In genomic region chr19:35295792-35296462, GRCh38 we compare ENCODE assay signal across 2 cellular contexts.
TF ChIP-seq lines count a peak whose summit lies in the region.

No MANE protein-coding gene starts in this region.

TF ChIP-seq in WTC11, 78 proteins besides CTCF, POLR2A, EP300 and RAD21:
- TF ChIP-seq, protein P1, sequence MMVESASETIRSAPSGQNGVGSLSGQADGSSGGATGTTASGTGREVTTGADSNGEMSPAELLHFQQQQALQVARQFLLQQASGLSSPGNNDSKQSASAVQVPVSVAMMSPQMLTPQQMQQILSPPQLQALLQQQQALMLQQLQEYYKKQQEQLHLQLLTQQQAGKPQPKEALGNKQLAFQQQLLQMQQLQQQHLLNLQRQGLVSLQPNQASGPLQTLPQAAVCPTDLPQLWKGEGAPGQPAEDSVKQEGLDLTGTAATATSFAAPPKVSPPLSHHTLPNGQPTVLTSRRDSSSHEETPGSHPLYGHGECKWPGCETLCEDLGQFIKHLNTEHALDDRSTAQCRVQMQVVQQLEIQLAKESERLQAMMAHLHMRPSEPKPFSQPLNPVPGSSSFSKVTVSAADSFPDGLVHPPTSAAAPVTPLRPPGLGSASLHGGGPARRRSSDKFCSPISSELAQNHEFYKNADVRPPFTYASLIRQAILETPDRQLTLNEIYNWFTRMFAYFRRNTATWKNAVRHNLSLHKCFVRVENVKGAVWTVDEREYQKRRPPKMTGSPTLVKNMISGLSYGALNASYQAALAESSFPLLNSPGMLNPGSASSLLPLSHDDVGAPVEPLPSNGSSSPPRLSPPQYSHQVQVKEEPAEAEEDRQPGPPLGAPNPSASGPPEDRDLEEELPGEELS (CRISPR knock-in tag; IDR thresholded peaks at IDR 0.05): no peak
- TF ChIP-seq MAX (CRISPR knock-in tag; IDR thresholded peaks at IDR 0.05): peak; percentile 80

TF ChIP-seq in K562, 482 proteins besides CTCF, POLR2A, EP300 and RAD21 (continues in another document):
- TF ChIP-seq HLTF (IDR thresholded peaks at IDR 0.05) (no peak), NCOR1 (IDR thresholded peaks at IDR 0.05) (peak; percentile 19; the same call in 1 of the 2 replicates), ZNF75A (CRISPR knock-in tag; IDR thresholded peaks at IDR 0.05) (no peak), SMARCC2 (IDR thresholded peaks at IDR 0.05; ENCODE audit: low read depth) (no peak), ZNF398 (CRISPR knock-in tag; IDR thresholded peaks at IDR 0.05) (no peak), MTA1 (IDR thresholded peaks at IDR 0.05; ENCODE audit: borderline replicate concordance) (no peak), MEF2D (tag; conservative IDR thresholded peaks at IDR 0.05; ENCODE audit: low read depth) (no peak), E2F5 (CRISPR knock-in tag; IDR thresholded peaks at IDR 0.05) (no peak), L3MBTL2 (IDR thresholded peaks at IDR 0.05) (0 out of 2 replicates have a peak, but pooled peaks have one; percentile 46), HMG20B (CRISPR knock-in tag; IDR thresholded peaks at IDR 0.05) (no peak), ZNF586 (CRISPR knock-in tag; conservative IDR thresholded peaks at IDR 0.05) (no peak), ZNF274 (IDR thresholded peaks at IDR 0.05; ENCODE audit: borderline replicate concordance, low read depth, low read length) (no peak), SNIP1 (IDR thresholded peaks at IDR 0.05; ENCODE audit: low read depth) (no peak), ARID1B (IDR thresholded peaks at IDR 0.05) (peak; percentile 24), BACH1 (tag; IDR thresholded peaks at IDR 0.05) (no peak), KLF10 (CRISPR knock-in tag; IDR thresholded peaks at IDR 0.05) (no peak), ZNF24 (IDR thresholded peaks at IDR 0.05) (no peak), HMG20A (CRISPR knock-in tag; conservative IDR thresholded peaks at IDR 0.05) (no peak), CSDE1 (IDR thresholded peaks at IDR 0.05) (no peak), PHF21A (IDR thresholded peaks at IDR 0.05; ENCODE audit: borderline replicate concordance, low read depth) (no peak), SIX5 (IDR thresholded peaks at IDR 0.05; ENCODE audit: borderline replicate concordance in 1 of 2, insufficient read depth in 1 of 2, low read depth in 1 of 2, low read length in 2 of 2) (no peak), CTBP1 (IDR thresholded peaks at IDR 0.05; ENCODE audit: borderline replicate concordance) (0 out of 2 replicates have a peak, but pooled peaks have one; percentile 16), ZNF277 (CRISPR knock-in tag; IDR thresholded peaks at IDR 0.05; ENCODE audit: borderline replicate concordance) (no peak), SMAD4 (CRISPR knock-in tag; conservative IDR thresholded peaks at IDR 0.05) (no peak), ZBTB9 (CRISPR knock-in tag; IDR thresholded peaks at IDR 0.05) (no peak), CBX3 (IDR thresholded peaks at IDR 0.05; ENCODE audit: borderline replicate concordance in 1 of 2, low read length in 2 of 2) (no peak), TOE1 (IDR thresholded peaks at IDR 0.05; ENCODE audit: borderline replicate concordance) (no peak), TOE1 (CRISPR knock-in tag; IDR thresholded peaks at IDR 0.05; ENCODE audit: borderline replicate concordance, low read depth) (no peak), SMAD2 (IDR thresholded peaks at IDR 0.05; ENCODE audit: low read depth, low read length) (no peak), ZNF140 (CRISPR knock-in tag; IDR thresholded peaks at IDR 0.05) (no peak), DNMT1 (IDR thresholded peaks at IDR 0.05) (no peak), ZNF696 (CRISPR knock-in tag; conservative IDR thresholded peaks at IDR 0.05) (no peak), MITF (IDR thresholded peaks at IDR 0.05) (no peak), ATF2 (CRISPR knock-in tag; IDR thresholded peaks at IDR 0.05) (no peak), FOXK2 (conservative IDR thresholded peaks at IDR 0.05 in 1 of 2, IDR thresholded peaks at IDR 0.05 in 1 of 2; ENCODE audit: low read depth in 2 of 2) (no peak), E2F4 (CRISPR knock-in tag; IDR thresholded peaks at IDR 0.05; ENCODE audit: low read depth) (no peak), MYC (IDR thresholded peaks at IDR 0.05; ENCODE audit: low read depth, low read length) (0 out of 2 replicates have a peak, but pooled peaks have one; percentile 19), MYC (CRISPR knock-in tag; IDR thresholded peaks at IDR 0.05; ENCODE audit: borderline replicate concordance, low read depth) (no peak), ELK3 (CRISPR knock-in tag; IDR thresholded peaks at IDR 0.05) (no peak), ZNF589 (CRISPR knock-in tag; IDR thresholded peaks at IDR 0.05; ENCODE audit: low read depth) (no peak), ZNF583 (CRISPR knock-in tag; IDR thresholded peaks at IDR 0.05) (no peak), SIN3B (IDR thresholded peaks at IDR 0.05; ENCODE audit: low read depth) (no peak), TCF3 (CRISPR knock-in tag; IDR thresholded peaks at IDR 0.05) (peak; percentile 72), ZNF316 (IDR thresholded peaks at IDR 0.05) (no peak)
- TF ChIP-seq, protein P2, sequence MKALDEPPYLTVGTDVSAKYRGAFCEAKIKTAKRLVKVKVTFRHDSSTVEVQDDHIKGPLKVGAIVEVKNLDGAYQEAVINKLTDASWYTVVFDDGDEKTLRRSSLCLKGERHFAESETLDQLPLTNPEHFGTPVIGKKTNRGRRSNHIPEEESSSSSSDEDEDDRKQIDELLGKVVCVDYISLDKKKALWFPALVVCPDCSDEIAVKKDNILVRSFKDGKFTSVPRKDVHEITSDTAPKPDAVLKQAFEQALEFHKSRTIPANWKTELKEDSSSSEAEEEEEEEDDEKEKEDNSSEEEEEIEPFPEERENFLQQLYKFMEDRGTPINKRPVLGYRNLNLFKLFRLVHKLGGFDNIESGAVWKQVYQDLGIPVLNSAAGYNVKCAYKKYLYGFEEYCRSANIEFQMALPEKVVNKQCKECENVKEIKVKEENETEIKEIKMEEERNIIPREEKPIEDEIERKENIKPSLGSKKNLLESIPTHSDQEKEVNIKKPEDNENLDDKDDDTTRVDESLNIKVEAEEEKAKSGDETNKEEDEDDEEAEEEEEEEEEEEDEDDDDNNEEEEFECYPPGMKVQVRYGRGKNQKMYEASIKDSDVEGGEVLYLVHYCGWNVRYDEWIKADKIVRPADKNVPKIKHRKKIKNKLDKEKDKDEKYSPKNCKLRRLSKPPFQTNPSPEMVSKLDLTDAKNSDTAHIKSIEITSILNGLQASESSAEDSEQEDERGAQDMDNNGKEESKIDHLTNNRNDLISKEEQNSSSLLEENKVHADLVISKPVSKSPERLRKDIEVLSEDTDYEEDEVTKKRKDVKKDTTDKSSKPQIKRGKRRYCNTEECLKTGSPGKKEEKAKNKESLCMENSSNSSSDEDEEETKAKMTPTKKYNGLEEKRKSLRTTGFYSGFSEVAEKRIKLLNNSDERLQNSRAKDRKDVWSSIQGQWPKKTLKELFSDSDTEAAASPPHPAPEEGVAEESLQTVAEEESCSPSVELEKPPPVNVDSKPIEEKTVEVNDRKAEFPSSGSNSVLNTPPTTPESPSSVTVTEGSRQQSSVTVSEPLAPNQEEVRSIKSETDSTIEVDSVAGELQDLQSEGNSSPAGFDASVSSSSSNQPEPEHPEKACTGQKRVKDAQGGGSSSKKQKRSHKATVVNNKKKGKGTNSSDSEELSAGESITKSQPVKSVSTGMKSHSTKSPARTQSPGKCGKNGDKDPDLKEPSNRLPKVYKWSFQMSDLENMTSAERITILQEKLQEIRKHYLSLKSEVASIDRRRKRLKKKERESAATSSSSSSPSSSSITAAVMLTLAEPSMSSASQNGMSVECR (CRISPR knock-in tag; IDR thresholded peaks at IDR 0.05): no peak
